ENCODE assay signal across 8 cellular contexts in the genomic region with DNA sequence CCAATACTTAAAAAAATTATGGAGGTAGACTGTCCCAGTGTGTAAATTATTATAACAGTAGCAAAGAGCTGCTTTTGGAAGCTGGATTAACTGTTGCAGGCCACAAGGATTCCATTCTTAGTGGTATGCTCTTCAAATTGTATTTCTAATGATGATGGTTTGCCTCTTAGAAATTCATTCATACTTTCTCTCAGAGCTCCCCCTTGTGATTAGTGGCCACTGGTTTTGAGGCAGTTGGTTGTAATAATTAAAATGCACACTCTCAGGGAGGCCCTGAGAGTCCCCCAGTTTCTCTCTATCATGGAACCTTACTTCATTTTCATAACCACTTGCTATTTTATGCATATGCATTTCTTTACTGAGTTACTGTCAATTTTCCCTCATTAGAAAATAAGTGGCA. TPM values are rescaled to one million over a fixed set of nuclear protein-coding genes. Genes with fewer than 3 reads are reported as not detected.
DNase-seq lines count a peak whose midpoint lies in the region; ATAC-seq and TF ChIP-seq lines count a peak whose summit lies in the region.

No MANE protein-coding gene starts in this region.

- H3K9me3 Mint-ChIP-seq in nephron, result no peaks in the 10 kb centered on the region

- no peak for TF ChIP-seq POLR2A in prostate gland (IDR thresholded peaks at IDR 0.05)

- H3K36me3 ChIP-seq in WERI-Rb-1 (no peaks in the 10 kb centered on the region), prostate gland (no peaks in the 10 kb centered on the region)

- intact Hi-C loops in prostate gland (cut with DNase I), result no loop called here

- peak overlapping the region in 2 of 3 experiments; percentile 6 to 62 for H3K27ac Mint-ChIP-seq in nephron

- H3K36me3 Mint-ChIP-seq in nephron (ENCODE audit: low read depth), result peaks cover 4% of the 10 kb centered on the region

- TF ChIP-seq CTCF in WERI-Rb-1 (IDR thresholded peaks at IDR 0.05; ENCODE audit: low read depth, low read length) (peak; percentile 15; the same call in 1 of the 2 replicates), nephron (IDR thresholded peaks at IDR 0.05; ENCODE audit: unreplicated experiment in 3 of 3) (peak; percentile 36 to 45 (median 43)), prostate gland (IDR thresholded peaks at IDR 0.05) (peak in 1 of 4 experiments; percentile 24)

- no peaks in the 10 kb centered on the region for H3K27me3 ChIP-seq in WERI-Rb-1 (ENCODE audit: insufficient read depth, low read depth, severe bottlenecking)
- no peaks in the 10 kb centered on the region for H3K27me3 ChIP-seq in prostate gland (replicated peaks; ENCODE audit: insufficient read depth)

- H3K9me3 ChIP-seq in WERI-Rb-1 (ENCODE audit: severe bottlenecking), result no peaks in the 10 kb centered on the region
- H3K9me3 ChIP-seq in prostate gland, result no peaks in the 10 kb centered on the region

- H3K4me1 ChIP-seq in prostate gland (replicated peaks), result no peaks in the 10 kb centered on the region

- DNase-seq in NCI-H1092 treated with DMSO at 0.1 percent for 48 hours (lab: John Stamatoyannopoulos, UW) (peak; percentile 42), NCI-H1092 (lab: John Stamatoyannopoulos, UW) (no peak), HuH-7.5 (ENCODE audit: low spot score) (peak; percentile 16), WERI-Rb-1 (peak; percentile 15), prostate gland (ENCODE audit: low spot score) (no peak)

- H3K4me3 ChIP-seq in WERI-Rb-1 (ENCODE audit: low read depth, low read length), result no peak overlapping the region
- no peak overlapping the region for H3K4me3 ChIP-seq in prostate gland

- peaks cover 42% of the 10 kb centered on the region for H3K4me1 Mint-ChIP-seq in nephron

- ATAC-seq in GM21619 (IDR thresholded peaks at IDR 0.05; ENCODE audit: unreplicated experiment) (peak; percentile 79), GM19324 (IDR thresholded peaks at IDR 0.05; ENCODE audit: low FRiP score, unreplicated experiment) (no peak)

- peaks cover 4% of the 10 kb centered on the region for H3K27me3 Mint-ChIP-seq in nephron (ENCODE audit: low read depth)

- H3K4me3 Mint-ChIP-seq in nephron, result no peak overlapping the region

- H3K27ac ChIP-seq in WERI-Rb-1 (no peak overlapping the region), prostate gland (no peak overlapping the region)

RNA-seq across cellular contexts. Expression of a gene that starts 35.4 kb away (rescaled TPM):
- 1 to 10 TPM; 1.8 to 1.9 TPM for total RNA-seq in prostate gland

Comparison
In these comparisons a context has a peak if more than half of its experiments do, and no peak if none do; other contexts are left out.
1. DNase-seq: peak in NCI-H1092 treated with DMSO at 0.1 percent for 48 hours (single experiment), HuH-7.5 (single experiment) and WERI-Rb-1 (single experiment); none in NCI-H1092 (single experiment) and prostate gland (single experiment).